Comparison of ENCODE assay signal across 19 cellular contexts in the genomic region with DNA sequence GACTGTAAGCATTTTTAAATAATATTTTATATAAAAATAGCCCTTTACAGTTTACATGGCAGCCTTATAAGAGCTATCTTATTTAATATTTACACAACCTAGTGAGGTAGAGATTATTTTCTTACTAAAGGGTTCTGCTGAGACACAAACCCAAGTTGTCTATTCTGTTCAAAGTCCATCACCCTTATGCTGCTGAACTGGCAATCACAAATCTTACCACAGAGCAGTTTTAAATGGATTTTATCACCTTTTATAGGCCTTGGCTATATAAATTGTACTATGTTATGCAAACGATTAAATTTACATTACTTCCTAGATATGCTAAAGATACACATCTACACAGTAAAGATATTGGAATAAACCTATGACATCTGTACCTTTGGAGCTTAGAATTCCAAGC. TPM values are rescaled to one million over a fixed set of nuclear protein-coding genes. Genes with fewer than 3 reads are reported as not detected.
DNase-seq lines count a peak whose midpoint lies in the region; ATAC-seq and TF ChIP-seq lines count a peak whose summit lies in the region.
"Had no signal": no experiment of that assay in that cellular context is flagged by ENCODE, and none has a peak within 500 bp of the region (broad histone marks: within the 10 kb centered on the region; RNA-seq: fewer than 3 reads in every experiment).

No MANE protein-coding gene starts in this region.

- no peaks in the 10 kb centered on the region for H3K27me3 ChIP-seq in hepatocyte
- H3K27me3 ChIP-seq in upper lobe of right lung: no peaks in the 10 kb centered on the region
- H3K27me3 ChIP-seq in neural progenitor cell: no peaks in the 10 kb centered on the region
- H3K27me3 ChIP-seq: BE2C had no signal

- H3K27ac Mint-ChIP-seq in neural progenitor cell: no peak overlapping the region
- H3K27ac Mint-ChIP-seq: CD4-positive, CD25-positive, alpha-beta regulatory T cell; CD8-positive, alpha-beta memory T cell; H9 had no signal

- peak; percentile 96 for ATAC-seq in mucosa of descending colon
- no peak for ATAC-seq in upper lobe of right lung

- 58% methylated on average over 1 of the region's 1 CpG for WGBS in hepatocyte (ENCODE audit: low lambda C conversion rate, missing lambda C conversion rate)

- no peaks in the 10 kb centered on the region for H3K36me3 Mint-ChIP-seq in neural progenitor cell
- H3K36me3 Mint-ChIP-seq: CD4-positive, CD25-positive, alpha-beta regulatory T cell had no signal

- no peaks in the 10 kb centered on the region for H3K9me3 ChIP-seq in HEK293 (ENCODE audit: control insufficient read depth, insufficient read depth, low read depth, low read length)
- no peaks in the 10 kb centered on the region for H3K9me3 ChIP-seq in hepatocyte (ENCODE audit: low read depth)
- H3K9me3 ChIP-seq in mucosa of descending colon: no peaks in the 10 kb centered on the region
- H3K9me3 ChIP-seq in upper lobe of right lung: no peaks in the 10 kb centered on the region
- H3K9me3 ChIP-seq in neural progenitor cell (ENCODE audit: low read depth): no peaks in the 10 kb centered on the region
- H3K9me3 ChIP-seq: BE2C had no signal

- H2AFZ ChIP-seq in hepatocyte: no peak overlapping the region
- H2AFZ ChIP-seq in neural progenitor cell (replicated peaks): no peak overlapping the region

- H3K4me3 ChIP-seq in HEK293 (ENCODE audit: low read depth, low read length): no peak overlapping the region
- H3K4me3 ChIP-seq in hepatocyte: no peak overlapping the region
- H3K4me3 ChIP-seq in mucosa of descending colon: no peak overlapping the region
- no peak overlapping the region for H3K4me3 ChIP-seq in upper lobe of right lung
- H3K4me3 ChIP-seq in neural progenitor cell: no peak overlapping the region

- H3K4me3 Mint-ChIP-seq in neural progenitor cell: no peak overlapping the region
- H3K4me3 Mint-ChIP-seq: CD4-positive, CD25-positive, alpha-beta regulatory T cell; CD8-positive, alpha-beta memory T cell; H9 had no signal

- no peaks in the 10 kb centered on the region for H3K9me2 ChIP-seq in hepatocyte (replicated peaks; ENCODE audit: insufficient read depth)

- H3K4me1 ChIP-seq in HEK293 (ENCODE audit: control insufficient read depth, insufficient read depth, low read length) (0 out of 2 replicates have a peak, but pooled peaks cover 3% of the 10 kb centered on the region), hepatocyte (ENCODE audit: insufficient read depth) (no peaks in the 10 kb centered on the region), mucosa of descending colon (ENCODE audit: low read depth) (peaks cover 19% of the 10 kb centered on the region), upper lobe of right lung (no peaks in the 10 kb centered on the region), neural progenitor cell (no peaks in the 10 kb centered on the region)
- H3K4me1 ChIP-seq: BE2C had no signal

- POLR2A ChIA-PET in HEK293 (lab: Yijun Ruan, JAX): no interaction called here

- TF ChIP-seq CTCF in HEK293 (tag by site-specific recombination; IDR thresholded peaks at IDR 0.05): no peak
- TF ChIP-seq CTCF in hepatocyte (IDR thresholded peaks at IDR 0.05; ENCODE audit: poor library complexity): no peak
- TF ChIP-seq CTCF in mucosa of descending colon (IDR thresholded peaks at IDR 0.05): no peak
- TF ChIP-seq CTCF in upper lobe of right lung (IDR thresholded peaks at IDR 0.05): no peak
- TF ChIP-seq CTCF in neural progenitor cell (IDR thresholded peaks at IDR 0.05): no peak

- no peaks in the 10 kb centered on the region for H3K79me2 ChIP-seq in hepatocyte
- H3K79me2 ChIP-seq in neural progenitor cell (ENCODE audit: low read depth): no peaks in the 10 kb centered on the region

- H3K27ac ChIP-seq in HEK293 (ENCODE audit: extremely low read depth, low read depth, low read length): no peak overlapping the region
- H3K27ac ChIP-seq in hepatocyte: peak overlapping the region; percentile 30
- no peak overlapping the region for H3K27ac ChIP-seq in upper lobe of right lung
- no peak overlapping the region for H3K27ac ChIP-seq in neural progenitor cell

- H3K9me3 Mint-ChIP-seq in neural progenitor cell: peaks cover 7% of the 10 kb centered on the region

- DNase-seq in LoVo (ENCODE audit: low spot score) (peak; percentile 20), hepatocyte (ENCODE audit: low spot score) (no peak), mucosa of descending colon (peak in 1 of 3 donors; percentile 14), upper lobe of right lung (no peak), NCI-H2196 treated with DMSO at 0.1 percent for 48 hours (lab: John Stamatoyannopoulos, UW; ENCODE audit: unreplicated experiment) (no peak), neural progenitor cell (ENCODE audit: low spot score) (no peak)
- DNase-seq: ACHN; BE2C; C1 segment of cervical spinal cord; CD4-positive, CD25-positive, alpha-beta regulatory T cell; CD8-positive, alpha-beta memory T cell; COR-L47; DMS 273 treated with DMSO at 0.1 percent for 48 hours; DMS53; DND-41; EL; H9 had no signal

- no peak overlapping the region for H3K9ac ChIP-seq in neural progenitor cell

- no peaks in the 10 kb centered on the region for H3K27me3 Mint-ChIP-seq in neural progenitor cell (ENCODE audit: insufficient read depth, low read depth)

- CTCF ChIA-PET in HEK293 (lab: Yijun Ruan, JAX): interaction anchor here (1.3 kb wide), 1 partner anchor 42 kb away, joined by 4 read pairs; no protein-coding TSS in a partner anchor

- H4K20me1 ChIP-seq in hepatocyte (ENCODE audit: insufficient read depth, poor library complexity, severe bottlenecking): no peaks in the 10 kb centered on the region
- no peaks in the 10 kb centered on the region for H4K20me1 ChIP-seq in neural progenitor cell (ENCODE audit: low read depth)

- H3K36me3 ChIP-seq in HEK293 (ENCODE audit: control insufficient read depth in 2 of 2, insufficient read depth in 1 of 2, low read length in 2 of 2) (no peaks in the 10 kb centered on the region), hepatocyte (replicated peaks; ENCODE audit: insufficient read depth, low read depth) (no peaks in the 10 kb centered on the region), mucosa of descending colon (ENCODE audit: low read depth) (no peaks in the 10 kb centered on the region), upper lobe of right lung (no peaks in the 10 kb centered on the region), neural progenitor cell (no peaks in the 10 kb centered on the region)
- H3K36me3 ChIP-seq: BE2C had no signal

- no peaks in the 10 kb centered on the region for H3F3A ChIP-seq in neural progenitor cell (ENCODE audit: low read depth)

- intact Hi-C loops in mucosa of descending colon (cut with DNase I, micrococcal nuclease) (no loop called here), upper lobe of right lung (cut with DNase I) (no loop called here)

- H3K4me1 Mint-ChIP-seq in neural progenitor cell: no peaks in the 10 kb centered on the region
- H3K4me1 Mint-ChIP-seq: CD4-positive, CD25-positive, alpha-beta regulatory T cell; CD8-positive, alpha-beta memory T cell; H9 had no signal

- no peak overlapping the region for H3K4me2 ChIP-seq in hepatocyte
- no peak overlapping the region for H3K4me2 ChIP-seq in neural progenitor cell

TF ChIP-seq in HEK293, 187 proteins besides CTCF, POLR2A, EP300 and RAD21:
- no peak for TF ChIP-seq KLF10 (tag by site-specific recombination; IDR thresholded peaks at IDR 0.05)
- TF ChIP-seq, protein P1, sequence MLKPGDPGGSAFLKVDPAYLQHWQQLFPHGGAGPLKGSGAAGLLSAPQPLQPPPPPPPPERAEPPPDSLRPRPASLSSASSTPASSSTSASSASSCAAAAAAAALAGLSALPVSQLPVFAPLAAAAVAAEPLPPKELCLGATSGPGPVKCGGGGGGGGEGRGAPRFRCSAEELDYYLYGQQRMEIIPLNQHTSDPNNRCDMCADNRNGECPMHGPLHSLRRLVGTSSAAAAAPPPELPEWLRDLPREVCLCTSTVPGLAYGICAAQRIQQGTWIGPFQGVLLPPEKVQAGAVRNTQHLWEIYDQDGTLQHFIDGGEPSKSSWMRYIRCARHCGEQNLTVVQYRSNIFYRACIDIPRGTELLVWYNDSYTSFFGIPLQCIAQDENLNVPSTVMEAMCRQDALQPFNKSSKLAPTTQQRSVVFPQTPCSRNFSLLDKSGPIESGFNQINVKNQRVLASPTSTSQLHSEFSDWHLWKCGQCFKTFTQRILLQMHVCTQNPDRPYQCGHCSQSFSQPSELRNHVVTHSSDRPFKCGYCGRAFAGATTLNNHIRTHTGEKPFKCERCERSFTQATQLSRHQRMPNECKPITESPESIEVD (tag by site-specific recombination; IDR thresholded peaks at IDR 0.05): 0 out of 2 replicates have a peak, but pooled peaks have one; percentile 16
TF ChIP-seq in HEK293: peak in this region for 1.

RNA-seq across cellular contexts. Expression of gene RBM45, which starts 40.7 kb away (rescaled TPM):
- 12.6 and 12.7 TPM in 2 replicates for total RNA-seq in hepatocyte
- 4.3 and 8.3 TPM in 2 replicates for polyA plus RNA-seq in hepatocyte
- 10 to 100 TPM; 13.4 to 18.3 (median 14.5) TPM for total RNA-seq in mucosa of descending colon
- total RNA-seq in upper lobe of right lung: 11.3 TPM
- 12.6 and 23.0 TPM in 2 replicates for total RNA-seq in neural progenitor cell (ENCODE audit: low replicate concordance)

RNA-seq across cellular contexts. Expression of gene OSBPL6, which starts 41.3 kb away (rescaled TPM):
- total RNA-seq in hepatocyte (3.0 and 3.9 TPM in 2 replicates), mucosa of descending colon (1 to 10 TPM; 1.3 to 2.7 (median 1.5) TPM), upper lobe of right lung (2.6 TPM), neural progenitor cell (ENCODE audit: low replicate concordance) (14.0 and 14.8 TPM in 2 replicates)
- 2.5 and 2.6 TPM in 2 replicates for polyA plus RNA-seq in hepatocyte
- total RNA-seq: CD4-positive, CD25-positive, alpha-beta regulatory T cell; HT-29 had no signal
